ENCODE assay signal across 12 cellular contexts in genomic region chr22:46061431-46062231, GRCh38.
DNase-seq lines count a peak whose midpoint lies in the region; ATAC-seq and TF ChIP-seq lines count a peak whose summit lies in the region.
"Had no signal": no experiment of that assay in that cellular context is flagged by ENCODE, and none has a peak within 500 bp of the region (broad histone marks: within the 10 kb centered on the region; RNA-seq: fewer than 3 reads in every experiment).

No MANE protein-coding gene starts in this region.

- H3K9me3 Mint-ChIP-seq in GM23338, result no peaks in the 10 kb centered on the region; the same call in 2 of the 3 replicates
- H3K9me3 Mint-ChIP-seq: activated T-helper 17 cell treated with anti-CD3 and anti-CD28 coated beads, Interleukin-2, amount 50 U/mL, for 72 hours had no signal

- no peaks in the 10 kb centered on the region for H3K36me3 ChIP-seq in GM23338 (ENCODE audit: insufficient read depth)
- H3K36me3 ChIP-seq in gastrocnemius medialis, result no peaks in the 10 kb centered on the region
- H3K36me3 ChIP-seq in WERI-Rb-1, result no peaks in the 10 kb centered on the region
- H3K36me3 ChIP-seq: BE2C had no signal

- H2AFZ ChIP-seq in GM23338, result peak overlapping the region; percentile 97
- H2AFZ ChIP-seq: parathyroid adenoma had no signal

- H3K27me3 ChIP-seq in GM23338 (ENCODE audit: insufficient read depth) (peaks cover 41% of the 10 kb centered on the region), gastrocnemius medialis (no peaks in the 10 kb centered on the region), WERI-Rb-1 (ENCODE audit: insufficient read depth, low read depth, severe bottlenecking) (no peaks in the 10 kb centered on the region)
- H3K27me3 ChIP-seq: BE2C had no signal

- H3K27me3 Mint-ChIP-seq in GM23338 (ENCODE audit: insufficient read depth, low read depth, poor library complexity), result peaks cover 18% of the 10 kb centered on the region
- H3K27me3 Mint-ChIP-seq: activated T-helper 17 cell treated with anti-CD3 and anti-CD28 coated beads, Interleukin-2, amount 50 U/mL, for 72 hours had no signal

- no peaks in the 10 kb centered on the region for H3K79me2 ChIP-seq in GM23338 (replicated peaks; ENCODE audit: insufficient read depth)

- TF ChIP-seq POLR2A in gastrocnemius medialis (IDR thresholded peaks at IDR 0.05), result no peak

- H3K27ac Mint-ChIP-seq in GM23338, result no peak overlapping the region

- intact Hi-C loops in gastrocnemius medialis (cut with DNase I; ENCODE audit: low total_unique reads), result no loop called here

- H3K4me3 ChIP-seq in GM23338, result peak overlapping the region; percentile 61
- H3K4me3 ChIP-seq in gastrocnemius medialis, result no peak overlapping the region
- H3K4me3 ChIP-seq in WERI-Rb-1 (ENCODE audit: low read depth, low read length), result no peak overlapping the region

- H3K4me1 Mint-ChIP-seq in GM23338, result peaks cover 4% of the 10 kb centered on the region; the same call in 1 of the 3 replicates

- H3K4me2 ChIP-seq in GM23338, result peak overlapping the region; percentile 75

- H4K20me1 ChIP-seq in GM23338 (replicated peaks; ENCODE audit: insufficient read depth), result no peaks in the 10 kb centered on the region

- ATAC-seq in GM23338 (peak; percentile 92), gastrocnemius medialis (no peak)
- ATAC-seq: activated T-helper 17 cell treated with anti-CD3 and anti-CD28 coated beads, Interleukin-2, amount 50 U/mL, for 72 hours had no signal

- DNase-seq in GM23338 (ENCODE audit: low spot score) (peak; percentile 83), caudate nucleus (lab: John Stamatoyannopoulos, UW) (no peak), iPS-NIHi7 (ENCODE audit: extremely low spot score) (peak; percentile 51), gastrocnemius medialis (peak in 1 of 2 donors; percentile 12), NCI-H524 (lab: John Stamatoyannopoulos, UW) (no peak), WERI-Rb-1 (no peak), HUDEP-2 (lab: John Stamatoyannopoulos, UW; ENCODE audit: unreplicated experiment in 76 of 76) (no peak), NCI-H2029 treated with DMSO at 0.1 percent for 48 hours (lab: John Stamatoyannopoulos, UW) (no peak)
- DNase-seq: BE2C, NCI-H1436 had no signal

- H3K4me1 ChIP-seq in GM23338 (ENCODE audit: insufficient read depth), result peaks cover 18% of the 10 kb centered on the region
- H3K4me1 ChIP-seq in gastrocnemius medialis, result peaks cover 82 to 86% of the 10 kb centered on the region in 2 donors
- H3K4me1 ChIP-seq: parathyroid adenoma had no signal

- H3K27ac ChIP-seq in GM23338 (ENCODE audit: low read depth) (no peak overlapping the region), caudate nucleus (ENCODE audit: low read depth, low read length) (peak overlapping the region; percentile 85), gastrocnemius medialis (peak overlapping the region; percentile 98 to 99 (median 98)), WERI-Rb-1 (no peak overlapping the region)
- H3K27ac ChIP-seq: parathyroid adenoma had no signal

- H3K9me2 ChIP-seq in GM23338 (ENCODE audit: insufficient read depth), result no peaks in the 10 kb centered on the region

- H3K36me3 Mint-ChIP-seq in GM23338 (ENCODE audit: low read depth), result no peaks in the 10 kb centered on the region

- H3K4me3 Mint-ChIP-seq in GM23338, result peak overlapping the region; percentile 68; the same call in 2 of the 3 replicates
- H3K4me3 Mint-ChIP-seq: activated T-helper 17 cell treated with anti-CD3 and anti-CD28 coated beads, Interleukin-2, amount 50 U/mL, for 72 hours had no signal

- H3F3A ChIP-seq in GM23338 (replicated peaks; ENCODE audit: low read depth), result peaks cover 8% of the 10 kb centered on the region

- TF ChIP-seq CTCF in GM23338 (conservative IDR thresholded peaks at IDR 0.05; ENCODE audit: low read depth in 2 of 2), result peak; percentile 24 to 45; a peak in 2 of 4 replicates
- TF ChIP-seq CTCF in gastrocnemius medialis (IDR thresholded peaks at IDR 0.05 in 4 of 5, conservative IDR thresholded peaks at IDR 0.05 in 1 of 5), result no peak
- TF ChIP-seq CTCF in WERI-Rb-1 (IDR thresholded peaks at IDR 0.05; ENCODE audit: low read depth, low read length), result no peak

- H3K9me3 ChIP-seq in gastrocnemius medialis, result no peaks in the 10 kb centered on the region
- no peaks in the 10 kb centered on the region for H3K9me3 ChIP-seq in WERI-Rb-1 (ENCODE audit: severe bottlenecking)
- H3K9me3 ChIP-seq: BE2C had no signal

- in situ Hi-C loops in gastrocnemius medialis (cut with MboI; ENCODE audit: low sequenced_read_pairs in 4 of 4), result no loop called here

TF ChIP-seq in GM23338, 12 proteins besides CTCF, POLR2A, EP300 and RAD21:
- no peak for TF ChIP-seq JUNB (IDR thresholded peaks at IDR 0.05; ENCODE audit: unreplicated experiment)
- no peak for TF ChIP-seq EZH2 (IDR thresholded peaks at IDR 0.05; ENCODE audit: low read depth, unreplicated experiment)

Comparison
In these comparisons a context has a peak if more than half of its experiments do, and no peak if none do; other contexts are left out.
1. DNase-seq: peak in GM23338 (single experiment) and iPS-NIHi7 (single experiment); none in caudate nucleus (0 of 61), NCI-H524 (0 of 2), WERI-Rb-1 (single experiment), HUDEP-2 (0 of 76) and NCI-H2029 treated with DMSO at 0.1 percent for 48 hours (single experiment).
2. H3K27ac ChIP-seq: peak in caudate nucleus (single experiment) and gastrocnemius medialis (4 of 4); none in GM23338 (single experiment) and WERI-Rb-1 (single experiment).
3. CTCF ChIP-seq: peak in GM23338 (2 of 2); none in gastrocnemius medialis (0 of 5) and WERI-Rb-1 (single experiment).